Comparison of ENCODE assay signal across 1 cellular context in genomic region chr3:197949767-197950660, GRCh38.
TF ChIP-seq lines count a peak whose summit lies in the region.

TSS of gene RPL35A (plus strand) at chr3:197950190. CDS start at chr3:197950968, 778 bp downstream.

TF ChIP-seq in HepG2, 621 proteins besides CTCF, POLR2A, EP300 and RAD21 (continued from another document and continues in another):
- TF ChIP-seq REXO4 (CRISPR knock-in tag; IDR thresholded peaks at IDR 0.05; ENCODE audit: borderline replicate concordance) (no peak), ZNF160 (CRISPR knock-in tag; IDR thresholded peaks at IDR 0.05) (no peak), THAP7 (CRISPR knock-in tag; IDR thresholded peaks at IDR 0.05) (peak; percentile 87; the same call in 1 of the 2 replicates), CBX5 (CRISPR knock-in tag; IDR thresholded peaks at IDR 0.05; ENCODE audit: borderline replicate concordance) (no peak; the same call in 1 of the 2 replicates), GZF1 (CRISPR knock-in tag; IDR thresholded peaks at IDR 0.05) (no peak), ZNF530 (CRISPR knock-in tag; IDR thresholded peaks at IDR 0.05; ENCODE audit: low read depth) (no peak), ZZZ3 (CRISPR knock-in tag; IDR thresholded peaks at IDR 0.05; ENCODE audit: borderline replicate concordance) (peak; percentile 97; the same call in 1 of the 2 replicates), MTA3 (CRISPR knock-in tag; IDR thresholded peaks at IDR 0.05) (no peak), RCOR2 (CRISPR knock-in tag; IDR thresholded peaks at IDR 0.05) (no peak), ZNF501 (CRISPR knock-in tag; IDR thresholded peaks at IDR 0.05) (peak; percentile 95), ZNF33B (CRISPR knock-in tag; IDR thresholded peaks at IDR 0.05) (no peak), ZNF513 (CRISPR knock-in tag; conservative IDR thresholded peaks at IDR 0.05) (no peak), ZNF703 (CRISPR knock-in tag; IDR thresholded peaks at IDR 0.05; ENCODE audit: borderline replicate concordance) (no peak), POLR2G (IDR thresholded peaks at IDR 0.05; ENCODE audit: low read depth, low read length) (peak; percentile 98), ASH2L (IDR thresholded peaks at IDR 0.05; ENCODE audit: insufficient read length, low read depth, low read length) (peak; percentile 91), TEAD2 (CRISPR knock-in tag; IDR thresholded peaks at IDR 0.05) (no peak), PCBP1 (IDR thresholded peaks at IDR 0.05; ENCODE audit: borderline replicate concordance, low read depth, low read length) (no peak), THAP9 (CRISPR knock-in tag; IDR thresholded peaks at IDR 0.05; ENCODE audit: borderline replicate concordance) (peak; percentile 90), HNF1A (IDR thresholded peaks at IDR 0.05; ENCODE audit: low read depth) (peak; percentile 80; the same call in 1 of the 2 replicates), HNF1A (CRISPR knock-in tag; IDR thresholded peaks at IDR 0.05; ENCODE audit: borderline replicate concordance) (no peak; the same call in 1 of the 2 replicates), EHMT2 (IDR thresholded peaks at IDR 0.05; ENCODE audit: borderline replicate concordance, low read depth, low read length) (0 out of 2 replicates have a peak, but pooled peaks have one; percentile 10), SMAD3 (CRISPR knock-in tag; IDR thresholded peaks at IDR 0.05) (peak; percentile 74), ZNF101 (CRISPR knock-in tag; IDR thresholded peaks at IDR 0.05; ENCODE audit: borderline replicate concordance, low read depth) (no peak), BRD4 (CRISPR knock-in tag; IDR thresholded peaks at IDR 0.05) (no peak), KDM6A (CRISPR knock-in tag; IDR thresholded peaks at IDR 0.05; ENCODE audit: low read depth) (no peak), MXD3 (CRISPR knock-in tag; IDR thresholded peaks at IDR 0.05) (peak; percentile 4), ZNF737 (CRISPR knock-in tag; IDR thresholded peaks at IDR 0.05; ENCODE audit: borderline replicate concordance) (no peak; the same call in 1 of the 2 replicates), PHF21A (CRISPR knock-in tag; IDR thresholded peaks at IDR 0.05) (peak; percentile 46; the same call in 1 of the 2 replicates), PTBP1 (IDR thresholded peaks at IDR 0.05; ENCODE audit: low read depth, low read length, poor library complexity, severe bottlenecking) (no peak), MXD1 (CRISPR knock-in tag; IDR thresholded peaks at IDR 0.05) (no peak), HOXA5 (CRISPR knock-in tag; IDR thresholded peaks at IDR 0.05) (no peak; the same call in 1 of the 2 replicates), FOXO4 (CRISPR knock-in tag; conservative IDR thresholded peaks at IDR 0.05) (no peak), LCORL (IDR thresholded peaks at IDR 0.05) (peak; percentile 78; the same call in 1 of the 2 replicates), LCORL (CRISPR knock-in tag; IDR thresholded peaks at IDR 0.05) (peak; percentile 74; the same call in 1 of the 2 replicates), SNAPC4 (CRISPR knock-in tag; IDR thresholded peaks at IDR 0.05) (peak; percentile 57; the same call in 1 of the 2 replicates), CHD2 (IDR thresholded peaks at IDR 0.05; ENCODE audit: low read depth, low read length) (no peak), KMT2A (CRISPR knock-in tag; IDR thresholded peaks at IDR 0.05) (peak; percentile 72), E2F1 (CRISPR knock-in tag; IDR thresholded peaks at IDR 0.05) (peak; percentile 70), GLI4 (CRISPR knock-in tag; IDR thresholded peaks at IDR 0.05; ENCODE audit: borderline replicate concordance) (no peak; the same call in 1 of the 2 replicates), WIZ (CRISPR knock-in tag; IDR thresholded peaks at IDR 0.05) (no peak)
